Comparison of ENCODE assay signal across 1 cellular context in the genomic region with DNA sequence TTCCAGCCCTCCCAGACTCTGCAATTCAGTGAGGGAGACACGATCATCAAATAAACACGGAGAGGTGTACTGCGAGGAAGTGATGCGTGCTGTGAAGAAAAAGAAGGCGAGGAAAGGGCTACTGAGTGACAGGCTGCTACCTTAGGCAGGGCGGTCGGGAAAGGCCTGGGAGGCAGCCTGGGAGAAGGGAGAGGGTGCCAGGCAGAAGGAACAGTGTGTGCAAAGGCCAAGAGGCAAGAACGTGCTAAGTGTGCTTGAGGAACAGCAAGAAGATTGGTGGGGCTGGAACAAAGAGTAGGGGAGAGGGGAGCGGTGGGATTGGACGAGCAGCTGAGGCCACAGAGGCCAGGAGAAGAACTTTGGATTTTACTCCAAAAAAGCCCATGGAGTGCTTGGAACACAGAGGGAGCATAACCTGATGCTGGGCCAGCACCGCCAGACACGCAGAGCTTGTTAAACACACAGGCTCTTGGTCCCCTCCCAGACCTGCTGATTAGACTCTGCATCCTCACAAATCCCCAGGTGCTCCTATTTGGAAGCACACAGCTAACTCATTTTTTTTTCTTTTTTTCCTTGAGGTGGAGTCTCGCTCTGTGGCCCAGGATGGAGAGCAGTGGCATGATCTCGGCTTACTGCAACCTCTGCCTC.
TF ChIP-seq lines count a peak whose summit lies in the region.

No MANE protein-coding gene starts in this region.

TF ChIP-seq in GM23338, 12 proteins besides CTCF, POLR2A, EP300 and RAD21 (continued from another document):
- TF ChIP-seq, protein P1, sequence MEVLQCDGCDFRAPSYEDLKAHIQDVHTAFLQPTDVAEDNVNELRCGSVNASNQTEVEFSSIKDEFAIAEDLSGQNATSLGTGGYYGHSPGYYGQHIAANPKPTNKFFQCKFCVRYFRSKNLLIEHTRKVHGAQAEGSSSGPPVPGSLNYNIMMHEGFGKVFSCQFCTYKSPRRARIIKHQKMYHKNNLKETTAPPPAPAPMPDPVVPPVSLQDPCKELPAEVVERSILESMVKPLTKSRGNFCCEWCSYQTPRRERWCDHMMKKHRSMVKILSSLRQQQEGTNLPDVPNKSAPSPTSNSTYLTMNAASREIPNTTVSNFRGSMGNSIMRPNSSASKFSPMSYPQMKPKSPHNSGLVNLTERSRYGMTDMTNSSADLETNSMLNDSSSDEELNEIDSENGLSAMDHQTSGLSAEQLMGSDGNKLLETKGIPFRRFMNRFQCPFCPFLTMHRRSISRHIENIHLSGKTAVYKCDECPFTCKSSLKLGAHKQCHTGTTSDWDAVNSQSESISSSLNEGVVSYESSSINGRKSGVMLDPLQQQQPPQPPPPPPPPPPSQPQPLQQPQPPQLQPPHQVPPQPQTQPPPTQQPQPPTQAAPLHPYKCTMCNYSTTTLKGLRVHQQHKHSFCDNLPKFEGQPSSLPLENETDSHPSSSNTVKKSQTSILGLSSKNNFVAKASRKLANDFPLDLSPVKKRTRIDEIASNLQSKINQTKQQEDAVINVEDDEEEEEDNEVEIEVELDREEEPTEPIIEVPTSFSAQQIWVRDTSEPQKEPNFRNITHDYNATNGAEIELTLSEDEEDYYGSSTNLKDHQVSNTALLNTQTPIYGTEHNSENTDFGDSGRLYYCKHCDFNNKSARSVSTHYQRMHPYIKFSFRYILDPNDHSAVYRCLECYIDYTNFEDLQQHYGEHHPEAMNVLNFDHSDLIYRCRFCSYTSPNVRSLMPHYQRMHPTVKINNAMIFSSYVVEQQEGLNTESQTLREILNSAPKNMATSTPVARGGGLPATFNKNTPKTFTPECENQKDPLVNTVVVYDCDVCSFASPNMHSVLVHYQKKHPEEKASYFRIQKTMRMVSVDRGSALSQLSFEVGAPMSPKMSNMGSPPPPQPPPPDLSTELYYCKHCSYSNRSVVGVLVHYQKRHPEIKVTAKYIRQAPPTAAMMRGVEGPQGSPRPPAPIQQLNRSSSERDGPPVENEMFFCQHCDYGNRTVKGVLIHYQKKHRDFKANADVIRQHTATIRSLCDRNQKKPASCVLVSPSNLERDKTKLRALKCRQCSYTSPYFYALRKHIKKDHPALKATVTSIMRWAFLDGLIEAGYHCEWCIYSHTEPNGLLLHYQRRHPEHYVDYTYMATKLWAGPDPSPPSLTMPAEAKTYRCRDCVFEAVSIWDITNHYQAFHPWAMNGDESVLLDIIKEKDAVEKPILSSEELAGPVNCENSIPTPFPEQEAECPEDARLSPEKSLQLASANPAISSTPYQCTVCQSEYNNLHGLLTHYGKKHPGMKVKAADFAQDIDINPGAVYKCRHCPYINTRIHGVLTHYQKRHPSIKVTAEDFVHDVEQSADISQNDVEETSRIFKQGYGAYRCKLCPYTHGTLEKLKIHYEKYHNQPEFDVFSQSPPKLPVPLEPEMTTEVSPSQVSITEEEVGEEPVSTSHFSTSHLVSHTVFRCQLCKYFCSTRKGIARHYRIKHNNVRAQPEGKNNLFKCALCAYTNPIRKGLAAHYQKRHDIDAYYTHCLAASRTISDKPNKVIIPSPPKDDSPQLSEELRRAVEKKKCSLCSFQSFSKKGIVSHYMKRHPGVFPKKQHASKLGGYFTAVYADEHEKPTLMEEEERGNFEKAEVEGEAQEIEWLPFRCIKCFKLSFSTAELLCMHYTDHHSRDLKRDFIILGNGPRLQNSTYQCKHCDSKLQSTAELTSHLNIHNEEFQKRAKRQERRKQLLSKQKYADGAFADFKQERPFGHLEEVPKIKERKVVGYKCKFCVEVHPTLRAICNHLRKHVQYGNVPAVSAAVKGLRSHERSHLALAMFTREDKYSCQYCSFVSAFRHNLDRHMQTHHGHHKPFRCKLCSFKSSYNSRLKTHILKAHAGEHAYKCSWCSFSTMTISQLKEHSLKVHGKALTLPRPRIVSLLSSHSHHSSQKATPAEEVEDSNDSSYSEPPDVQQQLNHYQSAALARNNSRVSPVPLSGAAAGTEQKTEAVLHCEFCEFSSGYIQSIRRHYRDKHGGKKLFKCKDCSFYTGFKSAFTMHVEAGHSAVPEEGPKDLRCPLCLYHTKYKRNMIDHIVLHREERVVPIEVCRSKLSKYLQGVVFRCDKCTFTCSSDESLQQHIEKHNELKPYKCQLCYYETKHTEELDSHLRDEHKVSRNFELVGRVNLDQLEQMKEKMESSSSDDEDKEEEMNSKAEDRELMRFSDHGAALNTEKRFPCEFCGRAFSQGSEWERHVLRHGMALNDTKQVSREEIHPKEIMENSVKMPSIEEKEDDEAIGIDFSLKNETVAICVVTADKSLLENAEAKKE (CRISPR knock-in tag; IDR thresholded peaks at IDR 0.05) = no peak
- TF ChIP-seq EZH2 (IDR thresholded peaks at IDR 0.05; ENCODE audit: low read depth, unreplicated experiment) = no peak
- TF ChIP-seq EZH2phosphoT487 (IDR thresholded peaks at IDR 0.05; ENCODE audit: unreplicated experiment) = no peak
- TF ChIP-seq, protein P2, sequence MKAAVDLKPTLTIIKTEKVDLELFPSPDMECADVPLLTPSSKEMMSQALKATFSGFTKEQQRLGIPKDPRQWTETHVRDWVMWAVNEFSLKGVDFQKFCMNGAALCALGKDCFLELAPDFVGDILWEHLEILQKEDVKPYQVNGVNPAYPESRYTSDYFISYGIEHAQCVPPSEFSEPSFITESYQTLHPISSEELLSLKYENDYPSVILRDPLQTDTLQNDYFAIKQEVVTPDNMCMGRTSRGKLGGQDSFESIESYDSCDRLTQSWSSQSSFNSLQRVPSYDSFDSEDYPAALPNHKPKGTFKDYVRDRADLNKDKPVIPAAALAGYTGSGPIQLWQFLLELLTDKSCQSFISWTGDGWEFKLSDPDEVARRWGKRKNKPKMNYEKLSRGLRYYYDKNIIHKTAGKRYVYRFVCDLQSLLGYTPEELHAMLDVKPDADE (IDR thresholded peaks at IDR 0.05) = no peak
TF ChIP-seq in GM23338: peak in this region for 0.
